Comparison of ENCODE assay signal across 1 cellular context in genomic region chr3:143971367-143972154, GRCh38.
TF ChIP-seq lines count a peak whose summit lies in the region.

A gene with protein sequence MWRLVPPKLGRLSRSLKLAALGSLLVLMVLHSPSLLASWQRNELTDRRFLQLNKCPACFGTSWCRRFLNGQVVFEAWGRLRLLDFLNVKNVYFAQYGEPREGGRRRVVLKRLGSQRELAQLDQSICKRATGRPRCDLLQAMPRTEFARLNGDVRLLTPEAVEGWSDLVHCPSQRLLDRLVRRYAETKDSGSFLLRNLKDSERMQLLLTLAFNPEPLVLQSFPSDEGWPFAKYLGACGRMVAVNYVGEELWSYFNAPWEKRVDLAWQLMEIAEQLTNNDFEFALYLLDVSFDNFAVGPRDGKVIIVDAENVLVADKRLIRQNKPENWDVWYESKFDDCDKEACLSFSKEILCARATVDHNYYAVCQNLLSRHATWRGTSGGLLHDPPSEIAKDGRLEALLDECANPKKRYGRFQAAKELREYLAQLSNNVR (plus strand): TSS chr3:143971823. CDS start chr3:143972333, 510 bp downstream.

TF ChIP-seq in GM12878, 131 proteins besides CTCF, POLR2A, EP300 and RAD21 (continued from another document):
- TF ChIP-seq, protein P1, sequence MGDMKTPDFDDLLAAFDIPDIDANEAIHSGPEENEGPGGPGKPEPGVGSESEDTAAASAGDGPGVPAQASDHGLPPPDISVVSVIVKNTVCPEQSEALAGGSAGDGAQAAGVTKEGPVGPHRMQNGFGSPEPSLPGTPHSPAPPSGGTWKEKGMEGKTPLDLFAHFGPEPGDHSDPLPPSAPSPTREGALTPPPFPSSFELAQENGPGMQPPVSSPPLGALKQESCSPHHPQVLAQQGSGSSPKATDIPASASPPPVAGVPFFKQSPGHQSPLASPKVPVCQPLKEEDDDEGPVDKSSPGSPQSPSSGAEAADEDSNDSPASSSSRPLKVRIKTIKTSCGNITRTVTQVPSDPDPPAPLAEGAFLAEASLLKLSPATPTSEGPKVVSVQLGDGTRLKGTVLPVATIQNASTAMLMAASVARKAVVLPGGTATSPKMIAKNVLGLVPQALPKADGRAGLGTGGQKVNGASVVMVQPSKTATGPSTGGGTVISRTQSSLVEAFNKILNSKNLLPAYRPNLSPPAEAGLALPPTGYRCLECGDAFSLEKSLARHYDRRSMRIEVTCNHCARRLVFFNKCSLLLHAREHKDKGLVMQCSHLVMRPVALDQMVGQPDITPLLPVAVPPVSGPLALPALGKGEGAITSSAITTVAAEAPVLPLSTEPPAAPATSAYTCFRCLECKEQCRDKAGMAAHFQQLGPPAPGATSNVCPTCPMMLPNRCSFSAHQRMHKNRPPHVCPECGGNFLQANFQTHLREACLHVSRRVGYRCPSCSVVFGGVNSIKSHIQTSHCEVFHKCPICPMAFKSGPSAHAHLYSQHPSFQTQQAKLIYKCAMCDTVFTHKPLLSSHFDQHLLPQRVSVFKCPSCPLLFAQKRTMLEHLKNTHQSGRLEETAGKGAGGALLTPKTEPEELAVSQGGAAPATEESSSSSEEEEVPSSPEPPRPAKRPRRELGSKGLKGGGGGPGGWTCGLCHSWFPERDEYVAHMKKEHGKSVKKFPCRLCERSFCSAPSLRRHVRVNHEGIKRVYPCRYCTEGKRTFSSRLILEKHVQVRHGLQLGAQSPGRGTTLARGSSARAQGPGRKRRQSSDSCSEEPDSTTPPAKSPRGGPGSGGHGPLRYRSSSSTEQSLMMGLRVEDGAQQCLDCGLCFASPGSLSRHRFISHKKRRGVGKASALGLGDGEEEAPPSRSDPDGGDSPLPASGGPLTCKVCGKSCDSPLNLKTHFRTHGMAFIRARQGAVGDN (IDR thresholded peaks at IDR 0.05) = 0 out of 2 replicates have a peak, but pooled peaks have one; percentile 16
- peak; percentile 88 for TF ChIP-seq IKZF1 (conservative IDR thresholded peaks at IDR 0.05)
- TF ChIP-seq RUNX3 (IDR thresholded peaks at IDR 0.05; ENCODE audit: low read length) = peak; percentile 91
- peak; percentile 84 to 86; a peak in 3 of 4 replicates for TF ChIP-seq BHLHE40 (IDR thresholded peaks at IDR 0.05; ENCODE audit: borderline replicate concordance in 1 of 2, low read depth in 2 of 2, low read length in 1 of 2)
- TF ChIP-seq MLLT1 (IDR thresholded peaks at IDR 0.05) = peak; percentile 50; the same call in 1 of the 2 replicates
- peak; percentile 45 for TF ChIP-seq CHD2 (IDR thresholded peaks at IDR 0.05; ENCODE audit: borderline replicate concordance, low read depth, low read length)
- no peak for TF ChIP-seq FOXK2 (IDR thresholded peaks at IDR 0.05)
- TF ChIP-seq EED (IDR thresholded peaks at IDR 0.05; ENCODE audit: low read depth) = peak; percentile 15; the same call in 1 of the 2 replicates
- TF ChIP-seq SIN3A (IDR thresholded peaks at IDR 0.05; ENCODE audit: low read depth, low read length) = peak; percentile 58; the same call in 1 of the 2 replicates
- TF ChIP-seq CREB1 (IDR thresholded peaks at IDR 0.05; ENCODE audit: low read depth) = 0 out of 2 replicates have a peak, but pooled peaks have one; percentile 54
- TF ChIP-seq ZNF24 (IDR thresholded peaks at IDR 0.05) = peak; percentile 83
- no peak for TF ChIP-seq RBBP5 (conservative IDR thresholded peaks at IDR 0.05)
- 0 out of 2 replicates have a peak, but pooled peaks have one; percentile 16 for TF ChIP-seq HDGF (IDR thresholded peaks at IDR 0.05)
- TF ChIP-seq MYB (IDR thresholded peaks at IDR 0.05; ENCODE audit: borderline replicate concordance, low read depth, low read length) = no peak
- peak; percentile 29 for TF ChIP-seq MEF2B (IDR thresholded peaks at IDR 0.05; ENCODE audit: partially characterized antibody, poor library complexity, severe bottlenecking)
- TF ChIP-seq, protein P2, sequence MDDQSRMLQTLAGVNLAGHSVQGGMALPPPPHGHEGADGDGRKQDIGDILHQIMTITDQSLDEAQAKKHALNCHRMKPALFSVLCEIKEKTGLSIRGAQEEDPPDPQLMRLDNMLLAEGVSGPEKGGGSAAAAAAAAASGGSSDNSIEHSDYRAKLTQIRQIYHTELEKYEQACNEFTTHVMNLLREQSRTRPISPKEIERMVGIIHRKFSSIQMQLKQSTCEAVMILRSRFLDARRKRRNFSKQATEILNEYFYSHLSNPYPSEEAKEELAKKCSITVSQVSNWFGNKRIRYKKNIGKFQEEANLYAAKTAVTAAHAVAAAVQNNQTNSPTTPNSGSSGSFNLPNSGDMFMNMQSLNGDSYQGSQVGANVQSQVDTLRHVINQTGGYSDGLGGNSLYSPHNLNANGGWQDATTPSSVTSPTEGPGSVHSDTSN (IDR thresholded peaks at IDR 0.05; ENCODE audit: insufficient replicate concordance, low read depth, low read length) = peak; percentile 26
- TF ChIP-seq, protein P3, sequence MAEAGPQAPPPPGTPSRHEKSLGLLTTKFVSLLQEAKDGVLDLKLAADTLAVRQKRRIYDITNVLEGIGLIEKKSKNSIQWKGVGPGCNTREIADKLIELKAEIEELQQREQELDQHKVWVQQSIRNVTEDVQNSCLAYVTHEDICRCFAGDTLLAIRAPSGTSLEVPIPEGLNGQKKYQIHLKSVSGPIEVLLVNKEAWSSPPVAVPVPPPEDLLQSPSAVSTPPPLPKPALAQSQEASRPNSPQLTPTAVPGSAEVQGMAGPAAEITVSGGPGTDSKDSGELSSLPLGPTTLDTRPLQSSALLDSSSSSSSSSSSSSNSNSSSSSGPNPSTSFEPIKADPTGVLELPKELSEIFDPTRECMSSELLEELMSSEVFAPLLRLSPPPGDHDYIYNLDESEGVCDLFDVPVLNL (IDR thresholded peaks at IDR 0.05; ENCODE audit: low read depth, low read length) = no peak
- TF ChIP-seq IRF4 (IDR thresholded peaks at IDR 0.05; ENCODE audit: low read depth, low read length) = 0 out of 2 replicates have a peak, but pooled peaks have one; percentile 18
- TF ChIP-seq ATF7 (IDR thresholded peaks at IDR 0.05; ENCODE audit: low read depth) = peak; percentile 46
- 0 out of 2 replicates have a peak, but pooled peaks have one; percentile 39 for TF ChIP-seq GABPA (IDR thresholded peaks at IDR 0.05; ENCODE audit: low read depth)
- TF ChIP-seq IRF3 (IDR thresholded peaks at IDR 0.05) = no peak
- peak; percentile 65 for TF ChIP-seq TAF1 (IDR thresholded peaks at IDR 0.05; ENCODE audit: borderline replicate concordance, low read depth, low read length)
- TF ChIP-seq KAT2A (conservative IDR thresholded peaks at IDR 0.05; ENCODE audit: control insufficient read depth, low read depth, low read length) = no peak
- TF ChIP-seq TCF12 (IDR thresholded peaks at IDR 0.05; ENCODE audit: low read depth, low read length) = peak; percentile 46; the same call in 1 of the 2 replicates
- TF ChIP-seq SRF (IDR thresholded peaks at IDR 0.05; ENCODE audit: low read depth in 2 of 2, low read length in 2 of 2) = peak; percentile 96 to 99
- TF ChIP-seq BACH1 (IDR thresholded peaks at IDR 0.05; ENCODE audit: borderline replicate concordance) = peak; percentile 77
- 0 out of 2 replicates have a peak, but pooled peaks have one; percentile 25 for TF ChIP-seq RFX5 (IDR thresholded peaks at IDR 0.05; ENCODE audit: low read depth, low read length)
- TF ChIP-seq, protein P4, sequence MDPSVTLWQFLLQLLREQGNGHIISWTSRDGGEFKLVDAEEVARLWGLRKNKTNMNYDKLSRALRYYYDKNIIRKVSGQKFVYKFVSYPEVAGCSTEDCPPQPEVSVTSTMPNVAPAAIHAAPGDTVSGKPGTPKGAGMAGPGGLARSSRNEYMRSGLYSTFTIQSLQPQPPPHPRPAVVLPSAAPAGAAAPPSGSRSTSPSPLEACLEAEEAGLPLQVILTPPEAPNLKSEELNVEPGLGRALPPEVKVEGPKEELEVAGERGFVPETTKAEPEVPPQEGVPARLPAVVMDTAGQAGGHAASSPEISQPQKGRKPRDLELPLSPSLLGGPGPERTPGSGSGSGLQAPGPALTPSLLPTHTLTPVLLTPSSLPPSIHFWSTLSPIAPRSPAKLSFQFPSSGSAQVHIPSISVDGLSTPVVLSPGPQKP (IDR thresholded peaks at IDR 0.05; ENCODE audit: low read depth, low read length) = 0 out of 2 replicates have a peak, but pooled peaks have one; percentile 46
- peak; percentile 68 for TF ChIP-seq CBFB (IDR thresholded peaks at IDR 0.05; ENCODE audit: low read depth)
- TF ChIP-seq TARDBP (IDR thresholded peaks at IDR 0.05; ENCODE audit: borderline replicate concordance) = 0 out of 2 replicates have a peak, but pooled peaks have one; percentile 14
- TF ChIP-seq SMAD5 (IDR thresholded peaks at IDR 0.05; ENCODE audit: low read depth) = peak; percentile 91; the same call in 1 of the 2 replicates
- TF ChIP-seq POLR2AphosphoS5 (IDR thresholded peaks at IDR 0.05; ENCODE audit: low read length) = peak; percentile 92
- no peak for TF ChIP-seq MTA3 (IDR thresholded peaks at IDR 0.05; ENCODE audit: borderline replicate concordance, low read length)
- peak; percentile 63 to 64; a peak in 2 of 4 replicates for TF ChIP-seq IKZF2 (IDR thresholded peaks at IDR 0.05)
- TF ChIP-seq, protein P5, sequence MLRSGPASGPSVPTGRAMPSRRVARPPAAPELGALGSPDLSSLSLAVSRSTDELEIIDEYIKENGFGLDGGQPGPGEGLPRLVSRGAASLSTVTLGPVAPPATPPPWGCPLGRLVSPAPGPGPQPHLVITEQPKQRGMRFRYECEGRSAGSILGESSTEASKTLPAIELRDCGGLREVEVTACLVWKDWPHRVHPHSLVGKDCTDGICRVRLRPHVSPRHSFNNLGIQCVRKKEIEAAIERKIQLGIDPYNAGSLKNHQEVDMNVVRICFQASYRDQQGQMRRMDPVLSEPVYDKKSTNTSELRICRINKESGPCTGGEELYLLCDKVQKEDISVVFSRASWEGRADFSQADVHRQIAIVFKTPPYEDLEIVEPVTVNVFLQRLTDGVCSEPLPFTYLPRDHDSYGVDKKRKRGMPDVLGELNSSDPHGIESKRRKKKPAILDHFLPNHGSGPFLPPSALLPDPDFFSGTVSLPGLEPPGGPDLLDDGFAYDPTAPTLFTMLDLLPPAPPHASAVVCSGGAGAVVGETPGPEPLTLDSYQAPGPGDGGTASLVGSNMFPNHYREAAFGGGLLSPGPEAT (IDR thresholded peaks at IDR 0.05; ENCODE audit: low read depth) = peak; percentile 65
- TF ChIP-seq, protein P6, sequence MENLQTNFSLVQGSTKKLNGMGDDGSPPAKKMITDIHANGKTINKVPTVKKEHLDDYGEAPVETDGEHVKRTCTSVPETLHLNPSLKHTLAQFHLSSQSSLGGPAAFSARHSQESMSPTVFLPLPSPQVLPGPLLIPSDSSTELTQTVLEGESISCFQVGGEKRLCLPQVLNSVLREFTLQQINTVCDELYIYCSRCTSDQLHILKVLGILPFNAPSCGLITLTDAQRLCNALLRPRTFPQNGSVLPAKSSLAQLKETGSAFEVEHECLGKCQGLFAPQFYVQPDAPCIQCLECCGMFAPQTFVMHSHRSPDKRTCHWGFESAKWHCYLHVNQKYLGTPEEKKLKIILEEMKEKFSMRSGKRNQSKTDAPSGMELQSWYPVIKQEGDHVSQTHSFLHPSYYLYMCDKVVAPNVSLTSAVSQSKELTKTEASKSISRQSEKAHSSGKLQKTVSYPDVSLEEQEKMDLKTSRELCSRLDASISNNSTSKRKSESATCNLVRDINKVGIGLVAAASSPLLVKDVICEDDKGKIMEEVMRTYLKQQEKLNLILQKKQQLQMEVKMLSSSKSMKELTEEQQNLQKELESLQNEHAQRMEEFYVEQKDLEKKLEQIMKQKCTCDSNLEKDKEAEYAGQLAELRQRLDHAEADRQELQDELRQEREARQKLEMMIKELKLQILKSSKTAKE (IDR thresholded peaks at IDR 0.05; ENCODE audit: low read depth, poor library complexity, severe bottlenecking) = peak; percentile 45
- TF ChIP-seq USF1 (IDR thresholded peaks at IDR 0.05; ENCODE audit: borderline replicate concordance, extremely low read length, insufficient read depth, low read depth, low read length) = no peak
- TF ChIP-seq PAX5 (IDR thresholded peaks at IDR 0.05; ENCODE audit: borderline replicate concordance, low read depth, low read length) = peak; percentile 68; the same call in 1 of the 2 replicates
- TF ChIP-seq NR2F1 (conservative IDR thresholded peaks at IDR 0.05) = 0 out of 2 replicates have a peak, but pooled peaks have one; percentile 46
- TF ChIP-seq PML (IDR thresholded peaks at IDR 0.05; ENCODE audit: low read length) = peak; percentile 94
- peak; percentile 59 for TF ChIP-seq MXI1 (IDR thresholded peaks at IDR 0.05; ENCODE audit: low read depth, low read length)
- no peak for TF ChIP-seq NR2C1 (IDR thresholded peaks at IDR 0.05)
